ENCODE assay signal across 9 cellular contexts in genomic region chr7:73719806-73720169, GRCh38. TPM values are rescaled to one million over a fixed set of nuclear protein-coding genes. Genes with fewer than 3 reads are reported as not detected.
DNase-seq lines count a peak whose midpoint lies in the region; ATAC-seq and TF ChIP-seq lines count a peak whose summit lies in the region.
"Had no signal": no experiment of that assay in that cellular context is flagged by ENCODE, and none has a peak within 500 bp of the region (broad histone marks: within the 10 kb centered on the region; RNA-seq: fewer than 3 reads in every experiment).

No MANE protein-coding gene starts in this region.

- TF ChIP-seq CTCF in CD14-positive monocyte (IDR thresholded peaks at IDR 0.05) (no peak), mammary epithelial cell (conservative IDR thresholded peaks at IDR 0.05 in 1 of 2, IDR thresholded peaks at IDR 0.05 in 1 of 2; ENCODE audit: extremely low read depth in 1 of 2, insufficient read depth in 1 of 2, low read depth in 1 of 2, low read length in 2 of 2) (no peak), nephron progenitor cell (IDR thresholded peaks at IDR 0.05) (no peak)

- H3K36me3 ChIP-seq in mammary epithelial cell (ENCODE audit: insufficient read depth, low read length): no peaks in the 10 kb centered on the region

- peaks cover 6 to 18% of the 10 kb centered on the region in 2 donors for H3K36me3 Mint-ChIP-seq in CD14-positive monocyte
- no peaks in the 10 kb centered on the region for H3K36me3 Mint-ChIP-seq in nephron progenitor cell (ENCODE audit: low read depth)

- no TSS peak for BruUV-seq in mammary epithelial cell (replicated peaks; lab: Mats Ljungman, UMichigan)

- H4K20me1 ChIP-seq in mammary epithelial cell (ENCODE audit: insufficient read depth, low read length): no peaks in the 10 kb centered on the region

- peaks cover 0 to 22% (median 14%) of the 10 kb centered on the region in 7 donors for H3K9me3 Mint-ChIP-seq in CD14-positive monocyte
- H3K9me3 Mint-ChIP-seq in nephron progenitor cell: no peaks in the 10 kb centered on the region

- H2AFZ ChIP-seq in mammary epithelial cell (ENCODE audit: low read depth, low read length): peak overlapping the region; percentile 42

- H3K27ac ChIP-seq in mammary epithelial cell (ENCODE audit: insufficient read depth, low read depth, low read length): no peak overlapping the region

- peak overlapping the region; percentile 7 for H3K9ac ChIP-seq in mammary epithelial cell (ENCODE audit: insufficient read depth, low read length)

- CTCF ChIA-PET in mammary epithelial cell (lab: Charles Lee; ENCODE audit: low non-redundant PET): interaction anchor here (0.7 to 1.0 kb wide), 2 partner anchors 78 to 113 kb away, joined by 3 to 5 read pairs; no protein-coding TSS in a partner anchor

- peaks cover 40% of the 10 kb centered on the region for H3K79me2 ChIP-seq in mammary epithelial cell (ENCODE audit: insufficient read depth, low read length)

- peak overlapping the region; percentile 95 for H3K4me2 ChIP-seq in mammary epithelial cell (ENCODE audit: insufficient read depth, low read depth, low read length)

- H3K9me3 ChIP-seq in mammary epithelial cell (replicated peaks; ENCODE audit: insufficient read depth, low read length): no peaks in the 10 kb centered on the region

- intact Hi-C loops in CD14-positive monocyte (cut with micrococcal nuclease): loop anchor here (2.0 to 5.0 kb wide), 2 partner anchors 52 to 133 kb away; partner anchors contain the start of gene VPS37D (in 1 of the 2)
- intact Hi-C loops in mammary epithelial cell (cut with micrococcal nuclease): loop anchor here (2.0 to 5.0 kb wide), 2 partner anchors 37 to 197 kb away; partner anchors contain the start of genes BAZ1B, BUD23 and DNAJC30

- ATAC-seq in HG03432 (IDR thresholded peaks at IDR 0.05; ENCODE audit: unreplicated experiment): peak; percentile 15

- H3K27me3 Mint-ChIP-seq in CD14-positive monocyte (ENCODE audit: low read depth in 3 of 3) (peaks cover 75 to 85% (median 79%) of the 10 kb centered on the region in 3 donors), nephron progenitor cell (ENCODE audit: low read depth, poor library complexity) (peaks cover 26% of the 10 kb centered on the region)

- 18% methylated on average over 6 of the region's 16 CpGs for WGBS in mammary epithelial cell (ENCODE audit: low coverage, missing lambda C conversion rate)

- no peaks in the 10 kb centered on the region for H3K27me3 ChIP-seq in mammary epithelial cell (ENCODE audit: insufficient read depth, low read length)

- H3K4me1 Mint-ChIP-seq in CD14-positive monocyte: peaks cover 39% of the 10 kb centered on the region
- peaks cover 38% of the 10 kb centered on the region for H3K4me1 Mint-ChIP-seq in nephron progenitor cell

- H3K27ac Mint-ChIP-seq in CD14-positive monocyte (peak overlapping the region in 4 of 7 donors; percentile 30 to 88 (median 65)), nephron progenitor cell (no peak overlapping the region)

- peak overlapping the region in 2 of 3 experiments; percentile 45 to 46 for H3K4me3 ChIP-seq in mammary epithelial cell (replicated peaks in 1 of 3; ENCODE audit: insufficient read depth in 1 of 3, low read depth in 2 of 3, low read length in 3 of 3)

- H3K4me1 ChIP-seq in mammary epithelial cell (ENCODE audit: insufficient read depth, low read length): peaks cover 45% of the 10 kb centered on the region

- in situ Hi-C loops in mammary epithelial cell (cut with MboI; ENCODE audit: low sequenced_read_pairs in 2 of 2) (loop anchor here in 1 of 2 donors (10.0 kb wide), 1 partner anchor 105 kb away; no protein-coding TSS in a partner anchor), ACHN (cut with HindIII; ENCODE audit: low pct_ligation_motif_present, low pct_unique_long_range_greater_than_20kb, low sequenced_read_pairs) (no loop called here)

- peak overlapping the region; percentile 76 to 92 for H3K4me3 Mint-ChIP-seq in CD14-positive monocyte
- H3K4me3 Mint-ChIP-seq in nephron progenitor cell: peak overlapping the region; percentile 81

- dilution Hi-C loops in mammary epithelial cell (cut with HindIII; ENCODE audit: low sequenced_read_pairs): no loop called here

- DNase-seq in CD14-positive monocyte (ENCODE audit: low spot score): no peak
- DNase-seq in mammary epithelial cell: no peak
- DNase-seq in nephron progenitor cell: no peak
- DNase-seq in ACHN: no peak
- no peak for DNase-seq in NCI-H510A (lab: John Stamatoyannopoulos, UW)
- DNase-seq in NK-92 (lab: John Stamatoyannopoulos, UW; ENCODE audit: unreplicated experiment): no peak
- DNase-seq in NCI-H526 treated with DMSO at 0.1 percent for 48 hours (lab: John Stamatoyannopoulos, UW): no peak

RNA-seq across cellular contexts. Expression of gene STX1A, which starts 0.3 kb away (rescaled TPM):
- polyA plus RNA-seq in CD14-positive monocyte: under 1 TPM; 0.27 to 0.37 TPM
- total RNA-seq in mammary epithelial cell: 10 to 100 TPM in 1 of 2 donors, 1 to 10 TPM in 1; 6.8 to 39.7 TPM
- polyA plus RNA-seq in mammary epithelial cell: 30.5 TPM
- polyA minus RNA-seq in mammary epithelial cell: 30.8 TPM

RNA-seq across cellular contexts. Expression of gene ABHD11, which starts 18.8 kb away (rescaled TPM):
- 10 to 100 TPM; 20.3 to 22.1 TPM for polyA plus RNA-seq in CD14-positive monocyte
- 10 to 100 TPM in 1 of 2 donors, 1 to 10 TPM in 1; 6.7 to 23.6 TPM for total RNA-seq in mammary epithelial cell
- polyA plus RNA-seq in mammary epithelial cell: 30.4 TPM
- polyA minus RNA-seq in mammary epithelial cell: 18.2 TPM

RNA-seq across cellular contexts. Expression of gene BUD23, which starts 36.4 kb away (rescaled TPM):
- polyA plus RNA-seq in CD14-positive monocyte (10 to 100 TPM; 44.5 to 51.9 TPM), mammary epithelial cell (77.9 TPM)
- 10 to 100 TPM; 36.0 to 57.6 TPM for total RNA-seq in mammary epithelial cell
- polyA minus RNA-seq in mammary epithelial cell: 102 TPM

RNA-seq across cellular contexts. Expression of gene DNAJC30, which starts 36.5 kb away (rescaled TPM):
- polyA plus RNA-seq in CD14-positive monocyte: 1 to 10 TPM; 3.2 to 5.2 TPM
- total RNA-seq in mammary epithelial cell: 10 to 100 TPM in 1 of 2 donors, 1 to 10 TPM in 1; 3.0 to 11.1 TPM
- polyA plus RNA-seq in mammary epithelial cell: 5.7 TPM
- 5.7 TPM for polyA minus RNA-seq in mammary epithelial cell

RNA-seq across cellular contexts. Expression of gene CLDN3, which starts 50.3 kb away (rescaled TPM):
- polyA plus RNA-seq in CD14-positive monocyte (not detected), mammary epithelial cell (not detected)
- under 1 TPM in 1 of 2 donors, not detected in 1; 0.83 TPM for total RNA-seq in mammary epithelial cell
- polyA minus RNA-seq in mammary epithelial cell: not detected
- total RNA-seq: subcutaneous adipose tissue had no signal

Comparison
In these comparisons a context has a peak if more than half of its experiments do, and no peak if none do; other contexts are left out.
1. RNA of gene STX1A, which starts 0.3 kb away (polyA plus RNA-seq): 30.5 TPM in mammary epithelial cell (single experiment); 0.27 to 0.37 TPM in CD14-positive monocyte; every median in the first group is over 10 times any median in the second.